ENCODE assay signal across 22 cellular contexts in genomic region chr9:28342815-28343338, GRCh38.
"Had no signal": no experiment of that assay in that cellular context is flagged by ENCODE, and none has a peak within 500 bp of the region (broad histone marks: within the 10 kb centered on the region; RNA-seq: fewer than 3 reads in every experiment).

No MANE protein-coding gene starts in this region.

- H3K4me1 ChIP-seq: ascending aorta, breast epithelium had no signal

- H3K9me3 ChIP-seq: ascending aorta, breast epithelium had no signal

- H3K27ac ChIP-seq: ascending aorta, breast epithelium, coronary artery had no signal

- ATAC-seq: activated CD4-positive, alpha-beta T cell treated with anti-CD3 and anti-CD28 coated beads for 36 hours; activated CD4-positive, CD25-positive, alpha-beta regulatory T cell treated with anti-CD3 and anti-CD28 coated beads, Interleukin-2, amount 50 U/mL, for 24 hours; activated CD8-positive, alpha-beta T cell treated with anti-CD3 and anti-CD28 coated beads, Interleukin-2, amount 10 ng/mL, durations not matched to agents 7 days and 5 days; K562; WTC11 had no signal

- H3K36me3 ChIP-seq: ascending aorta, breast epithelium had no signal

- FAIRE-seq: K562 had no signal

- DNase-seq: activated CD4-positive, alpha-beta T cell treated with anti-CD3 and anti-CD28 coated beads for 36 hours; activated CD4-positive, alpha-beta T cell treated with anti-CD3 and anti-CD28 coated beads, Interleukin-2, amount 10 ng/mL, durations not matched to agents 7 days and 5 days; activated CD4-positive, alpha-beta T cell treated with anti-CD3 and anti-CD28 coated beads, Interleukin-2, amount 50 U/mL, for 48 hours; activated CD8-positive, alpha-beta T cell treated with anti-CD3 and anti-CD28 coated beads, Interleukin-2, amount 10 ng/mL, durations not matched to agents 7 days and 5 days; activated gamma-delta T cell; activated naive CD4-positive, alpha-beta T cell treated with Interleukin-2 at 50 U/mL for 16 hours; activated naive CD8-positive, alpha-beta T cell treated with anti-CD3 and anti-CD28 coated beads, Interleukin-2, amount 10 ng/mL, durations not matched to agents 7 days and 5 days; activated T-cell treated with anti-CD3 and anti-CD28 coated beads, Interleukin-2, amount 50 U/mL, for 24 hours; amygdala; NCI-H1105 treated with DMSO at 0.1 percent for 48 hours; NCI-H1436; NCI-H187; NCI-H345; NCI-H526 treated with DMSO at 0.1 percent for 48 hours; NK-92 treated with Interleukin-12 subunit alpha and Interleukin-12 subunit beta, amount 100 ng/mL, for 24 hours; Right ventricle myocardium superior had no signal

- H3K27me3 ChIP-seq: ascending aorta, breast epithelium had no signal

- H3K4me3 ChIP-seq: ascending aorta, breast epithelium, coronary artery, K562 had no signal
